25 cellular contexts compared by ENCODE assay signal in the genomic region with DNA sequence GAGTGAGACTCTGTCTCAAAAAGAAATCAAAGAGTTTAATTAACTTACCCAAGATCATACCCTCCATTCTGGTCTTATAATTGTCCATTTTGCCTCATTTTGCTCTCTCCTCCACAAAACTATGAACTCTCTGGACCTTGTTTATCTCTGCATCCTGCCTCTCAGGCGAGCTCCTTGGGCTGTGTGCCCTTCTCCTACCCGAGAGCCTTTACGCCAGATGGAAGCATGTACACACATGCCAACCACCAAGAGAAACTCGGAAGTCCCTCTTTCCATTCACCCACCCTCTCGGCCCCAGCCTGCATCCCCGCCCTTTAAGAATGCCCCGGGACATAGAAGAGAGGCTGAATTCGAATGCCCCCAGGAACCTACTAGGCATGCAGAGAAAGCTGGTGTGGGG. TPM values are rescaled to one million over a fixed set of nuclear protein-coding genes. Genes with fewer than 3 reads are reported as not detected.
DNase-seq lines count a peak whose midpoint lies in the region; ATAC-seq and TF ChIP-seq lines count a peak whose summit lies in the region.
"Had no signal": no experiment of that assay in that cellular context is flagged by ENCODE, and none has a peak within 500 bp of the region (broad histone marks: within the 10 kb centered on the region; RNA-seq: fewer than 3 reads in every experiment).

No MANE protein-coding gene starts in this region.

- H3K4me2 ChIP-seq in mammary epithelial cell (ENCODE audit: insufficient read depth, low read depth, low read length): no peak overlapping the region
- no peak overlapping the region for H3K4me2 ChIP-seq in PC-9
- H3K4me2 ChIP-seq: A549 had no signal

- no peaks in the 10 kb centered on the region for H3K27me3 ChIP-seq in mammary epithelial cell (ENCODE audit: insufficient read depth, low read length)
- no peaks in the 10 kb centered on the region for H3K27me3 ChIP-seq in breast epithelium
- no peaks in the 10 kb centered on the region for H3K27me3 ChIP-seq in PC-9 (ENCODE audit: insufficient read depth, low read depth)
- H3K27me3 ChIP-seq: MG63, Peyer's patch, SJCRH30 had no signal

- WGBS in mammary epithelial cell (ENCODE audit: low coverage, missing lambda C conversion rate): 13% methylated on average over 8 of the region's 8 CpGs

- intact Hi-C loops in mammary epithelial cell (cut with micrococcal nuclease) (loop anchor here (5.0 kb wide), 1 partner anchor 150 kb away; no protein-coding TSS in a partner anchor), breast epithelium (cut with DNase I; ENCODE audit: low total_unique reads) (no loop called here), PC-9 (cut with micrococcal nuclease; ENCODE audit: unreplicated experiment) (no loop called here)

- POLR2A ChIA-PET in PC-9 (lab: Charles Lee; ENCODE audit: unreplicated experiment): no interaction called here

- H3K4me3 ChIP-seq in mammary epithelial cell (replicated peaks in 1 of 3; ENCODE audit: insufficient read depth in 1 of 3, low read depth in 2 of 3, low read length in 3 of 3) (no peak overlapping the region), breast epithelium (no peak overlapping the region), PC-9 (no peak overlapping the region), epithelial cell of esophagus (ENCODE audit: low read length) (no peak overlapping the region)
- H3K4me3 ChIP-seq: A549, K562, MG63, Peyer's patch, SJCRH30 had no signal

- DNase-seq in mammary epithelial cell (no peak), breast epithelium (ENCODE audit: low spot score in 2 of 2) (no peak), PC-9 (no peak), epithelial cell of esophagus (ENCODE audit: low read depth) (peak; percentile 6), NCI-H2107 (lab: John Stamatoyannopoulos, UW) (no peak), DMS79 treated with DMSO at 0.1 percent for 48 hours (lab: John Stamatoyannopoulos, UW) (no peak)
- DNase-seq: Calu3; CD4-positive, alpha-beta T cell; DMS53; EL; MG63; NCI-H1092 treated with DMSO at 0.1 percent for 48 hours; NCI-H1436 treated with DMSO at 0.1 percent for 48 hours; NCI-H2029; NCI-H226; NCI-H524 treated with DMSO at 0.1 percent for 48 hours; NCI-H82; Peyer's patch; SJCRH30; T-cell had no signal

- no peak for ATAC-seq in HG02938 (IDR thresholded peaks at IDR 0.05; ENCODE audit: unreplicated experiment)
- ATAC-seq: A549, K562, T-cell had no signal

- H3K36me3 ChIP-seq in mammary epithelial cell (ENCODE audit: insufficient read depth, low read length) (no peaks in the 10 kb centered on the region), breast epithelium (no peaks in the 10 kb centered on the region), PC-9 (ENCODE audit: low read depth) (no peaks in the 10 kb centered on the region)
- H3K36me3 ChIP-seq: MG63, Peyer's patch, SJCRH30 had no signal

- H2AFZ ChIP-seq in mammary epithelial cell (ENCODE audit: low read depth, low read length) (peak overlapping the region; percentile 27), PC-9 (no peak overlapping the region)

- no peaks in the 10 kb centered on the region for H3K9me2 ChIP-seq in PC-9 (ENCODE audit: insufficient read depth)

- H4K20me1 ChIP-seq in mammary epithelial cell (ENCODE audit: insufficient read depth, low read length): no peaks in the 10 kb centered on the region
- no peaks in the 10 kb centered on the region for H4K20me1 ChIP-seq in PC-9 (ENCODE audit: insufficient read depth)

- H3K9me3 ChIP-seq in mammary epithelial cell (replicated peaks; ENCODE audit: insufficient read depth, low read length): no peaks in the 10 kb centered on the region
- H3K9me3 ChIP-seq in breast epithelium: no peaks in the 10 kb centered on the region
- H3K9me3 ChIP-seq in PC-9 (ENCODE audit: insufficient read depth, low read depth): no peaks in the 10 kb centered on the region
- H3K9me3 ChIP-seq: A549, MG63, Peyer's patch, SJCRH30 had no signal

- H3F3A ChIP-seq in PC-9 (ENCODE audit: insufficient read depth, low read depth): peaks cover 22% of the 10 kb centered on the region; the same call in 1 of the 2 replicates

- CTCF ChIA-PET in mammary epithelial cell (lab: Charles Lee; ENCODE audit: low non-redundant PET) (no interaction called here), PC-9 (lab: Charles Lee) (no interaction called here)

- H3K4me1 ChIP-seq in mammary epithelial cell (ENCODE audit: insufficient read depth, low read length): peaks cover 9% of the 10 kb centered on the region
- no peaks in the 10 kb centered on the region for H3K4me1 ChIP-seq in breast epithelium
- peaks cover 42% of the 10 kb centered on the region for H3K4me1 ChIP-seq in PC-9 (replicated peaks; ENCODE audit: insufficient read depth)
- H3K4me1 ChIP-seq: A549, SJCRH30 had no signal

- in situ Hi-C loops in mammary epithelial cell (cut with MboI; ENCODE audit: low sequenced_read_pairs in 2 of 2): loop anchor here in 1 of 2 donors (25.0 kb wide), 1 partner anchor 160 kb away; no protein-coding TSS in a partner anchor

- dilution Hi-C loops in mammary epithelial cell (cut with HindIII; ENCODE audit: low sequenced_read_pairs): no loop called here

- BruUV-seq in mammary epithelial cell (replicated peaks; lab: Mats Ljungman, UMichigan) (no TSS peak), PC-9 (replicated peaks; lab: Mats Ljungman, UMichigan) (no TSS peak)

- H3K27ac ChIP-seq in mammary epithelial cell (ENCODE audit: insufficient read depth, low read depth, low read length): no peak overlapping the region
- H3K27ac ChIP-seq in breast epithelium: no peak overlapping the region
- peak overlapping the region; percentile 91; the same call in 1 of the 2 replicates for H3K27ac ChIP-seq in PC-9
- H3K27ac ChIP-seq: A549, Peyer's patch, SJCRH30 had no signal

- TF ChIP-seq CTCF in mammary epithelial cell (conservative IDR thresholded peaks at IDR 0.05 in 1 of 2, IDR thresholded peaks at IDR 0.05 in 1 of 2; ENCODE audit: extremely low read depth in 1 of 2, insufficient read depth in 1 of 2, low read depth in 1 of 2, low read length in 2 of 2): no peak
- TF ChIP-seq CTCF in breast epithelium (IDR thresholded peaks at IDR 0.05): no peak
- TF ChIP-seq CTCF in PC-9 (conservative IDR thresholded peaks at IDR 0.05): no peak
- no peak for TF ChIP-seq CTCF in epithelial cell of esophagus (IDR thresholded peaks at IDR 0.05; ENCODE audit: insufficient read depth, low read depth, low read length, missing control alignments)

- TF ChIP-seq POLR2A in breast epithelium (IDR thresholded peaks at IDR 0.05): no peak

- H3K79me2 ChIP-seq in mammary epithelial cell (ENCODE audit: insufficient read depth, low read length) (no peaks in the 10 kb centered on the region), PC-9 (ENCODE audit: low read depth) (no peaks in the 10 kb centered on the region)

- no peak overlapping the region for H3K9ac ChIP-seq in mammary epithelial cell (ENCODE audit: insufficient read depth, low read length)

RNA-seq across cellular contexts. Expression of gene CPLX2, which starts 25.9 kb away (rescaled TPM):
- not detected for total RNA-seq in mammary epithelial cell
- not detected for polyA plus RNA-seq in mammary epithelial cell
- not detected for polyA minus RNA-seq in mammary epithelial cell
- total RNA-seq in breast epithelium: not detected
- total RNA-seq in PC-9 (2021): not detected in 2 replicates
- total RNA-seq: Calu3; CD4-positive, alpha-beta T cell; H4; K562; LHCN-M2; SJCRH30; T-cell had no signal
- polyA plus RNA-seq: K562 had no signal
